18 cellular contexts compared by ENCODE assay signal in genomic region chrX:68874076-68874475, GRCh38.
"Had no signal": no experiment of that assay in that cellular context is flagged by ENCODE, and none has a peak within 500 bp of the region (broad histone marks: within the 10 kb centered on the region; RNA-seq: fewer than 3 reads in every experiment).

No MANE protein-coding gene starts in this region.

- H3K27me3 Mint-ChIP-seq: naive thymus-derived CD8-positive, alpha-beta T cell; progenitor cell of endocrine pancreas; stimulated activated naive CD8-positive, alpha-beta T cell treated with anti-CD3 and anti-CD28 coated beads, Interleukin-15, Interleukin-2, amounts not matched to agents 100 ng/mL and 50 ng/mL, for 24 hours had no signal

- H3K27ac Mint-ChIP-seq: dendritic cell treated with granulocyte-macrophage colony-stimulating factor and Interleukin-4, amounts not matched to agents 40 ng/mL and 50 ng/mL, for 4 days; endodermal cell; naive thymus-derived CD8-positive, alpha-beta T cell; progenitor cell of endocrine pancreas; stimulated activated naive B cell treated with anti-CD40 and anti-IgM and Interleukin-4, amounts not matched to agents 10 μg/mL and 1 μg/mL and 100 μg/mL, for 72 hours; stimulated activated naive CD8-positive, alpha-beta T cell treated with anti-CD3 and anti-CD28 coated beads, Interleukin-15, Interleukin-2, amounts not matched to agents 100 ng/mL and 50 ng/mL, for 24 hours had no signal

- H3K36me3 Mint-ChIP-seq: naive thymus-derived CD8-positive, alpha-beta T cell; stimulated activated naive B cell treated with anti-CD40 and anti-IgM and Interleukin-4, amounts not matched to agents 10 μg/mL and 1 μg/mL and 100 μg/mL, for 72 hours had no signal

- H3K9me3 Mint-ChIP-seq: dendritic cell treated with granulocyte-macrophage colony-stimulating factor and Interleukin-4, amounts not matched to agents 40 ng/mL and 50 ng/mL, for 4 days; naive thymus-derived CD8-positive, alpha-beta T cell; stimulated activated naive B cell treated with anti-CD40 and anti-IgM and Interleukin-4, amounts not matched to agents 10 μg/mL and 1 μg/mL and 100 μg/mL, for 72 hours; stimulated activated naive CD8-positive, alpha-beta T cell treated with anti-CD3 and anti-CD28 coated beads, Interleukin-15, Interleukin-2, amounts not matched to agents 100 ng/mL and 50 ng/mL, for 24 hours had no signal

- DNase-seq: effector CD8-positive, alpha-beta T cell; endodermal cell; foreskin fibroblast; gastrocnemius medialis; head of caudate nucleus; left ventricle myocardium superior; lower lobe of right lung; naive thymus-derived CD8-positive, alpha-beta T cell; pancreas; right lobe of liver; small intestine; stimulated activated CD4-positive, alpha-beta T cell treated with anti-CD3 and anti-CD28 coated beads, Interleukin-15, amount 100 ng/mL, for 24 hours; stimulated activated CD4-positive, alpha-beta T cell treated with anti-CD3 and anti-CD28 coated beads, Interleukin-2, amount 100 ng/mL, for 48 hours; stimulated activated naive B cell treated with anti-CD40 and anti-IgM and Interleukin-4, amounts not matched to agents 10 μg/mL and 1 μg/mL and 100 μg/mL, for 72 hours; upper lobe of left lung had no signal

- H3K4me3 Mint-ChIP-seq: dendritic cell treated with granulocyte-macrophage colony-stimulating factor and Interleukin-4, amounts not matched to agents 40 ng/mL and 50 ng/mL, for 4 days; endodermal cell; naive thymus-derived CD8-positive, alpha-beta T cell; stimulated activated naive B cell treated with anti-CD40 and anti-IgM and Interleukin-4, amounts not matched to agents 10 μg/mL and 1 μg/mL and 100 μg/mL, for 72 hours; stimulated activated naive CD8-positive, alpha-beta T cell treated with anti-CD3 and anti-CD28 coated beads, Interleukin-15, Interleukin-2, amounts not matched to agents 100 ng/mL and 50 ng/mL, for 24 hours had no signal
